1 cellular context compared by ENCODE assay signal in the genomic region with DNA sequence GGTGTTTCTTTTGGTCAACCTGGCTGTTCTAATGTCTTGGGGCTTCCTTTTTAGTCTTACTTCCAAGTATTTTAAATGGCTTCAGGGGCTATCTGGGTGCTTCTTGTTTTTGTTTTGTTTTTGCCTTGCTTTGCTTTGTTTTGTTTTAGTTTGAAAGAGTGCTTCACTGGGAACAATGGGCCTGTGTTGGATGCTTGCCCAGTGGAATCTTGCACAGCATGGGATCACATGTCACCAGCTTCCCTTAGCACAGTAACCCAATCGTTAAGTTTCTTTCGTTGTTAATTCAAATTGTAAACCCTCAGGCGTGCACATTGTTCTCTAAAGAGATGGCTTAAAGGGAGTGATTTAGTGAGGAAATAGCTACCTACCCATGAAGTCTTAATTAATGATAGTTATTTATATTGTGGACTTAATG.
A peak's percentile ranks its signal among the peaks of the same experiment; 100 is the strongest.
TF ChIP-seq lines count a peak whose summit lies in the region.

No MANE protein-coding gene starts in this region.

TF ChIP-seq in HepG2, 621 proteins besides CTCF, POLR2A, EP300 and RAD21:
- TF ChIP-seq STAT5B (CRISPR knock-in tag; IDR thresholded peaks at IDR 0.05), result no peak
- no peak for TF ChIP-seq SOX13 (IDR thresholded peaks at IDR 0.05)
- TF ChIP-seq SOX13 (CRISPR knock-in tag; conservative IDR thresholded peaks at IDR 0.05 in 1 of 2, IDR thresholded peaks at IDR 0.05 in 1 of 2), result peak in 1 of 2 experiments; percentile 39; a peak in 2 of 4 replicates
